ENCODE assay signal across 8 cellular contexts in the genomic region with DNA sequence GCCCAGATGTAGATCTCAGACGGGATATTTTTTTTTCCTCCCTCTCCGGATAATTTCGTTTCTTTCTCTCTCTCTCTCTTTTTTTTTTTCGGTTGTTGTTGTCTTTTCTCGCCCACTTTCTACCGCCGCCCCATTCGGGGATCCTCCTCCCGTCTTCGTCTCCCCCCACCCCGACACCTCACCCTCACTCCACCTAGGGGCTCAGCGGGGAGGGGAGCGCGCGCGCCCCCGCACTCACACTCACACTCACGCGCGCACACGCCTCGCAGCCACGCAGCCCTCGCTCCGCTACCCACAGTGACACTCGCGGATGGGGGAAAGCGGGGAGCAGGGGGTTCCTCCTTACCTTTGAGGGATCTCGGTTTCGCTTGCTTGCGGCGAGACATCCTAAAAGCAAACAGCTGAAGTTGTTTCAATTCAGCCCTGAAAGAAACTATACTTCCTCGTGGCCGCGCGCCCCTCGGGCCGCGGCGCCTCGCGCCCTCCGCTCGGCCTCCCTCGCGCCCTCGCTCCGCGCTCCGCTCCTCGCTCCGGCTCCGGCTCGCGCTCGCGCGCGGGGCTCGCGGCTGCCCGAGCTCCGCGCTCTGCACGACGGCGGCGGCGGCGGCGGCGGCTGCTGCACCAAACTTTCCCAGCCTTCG. TPM values are rescaled to one million over a fixed set of nuclear protein-coding genes. Genes with fewer than 3 reads are reported as not detected.
DNase-seq lines count a peak whose midpoint lies in the region; ATAC-seq and TF ChIP-seq lines count a peak whose summit lies in the region.

No MANE protein-coding gene starts in this region.

- no peak overlapping the region for H3K27ac ChIP-seq in WERI-Rb-1
- H3K27ac ChIP-seq in esophagus squamous epithelium: peak overlapping the region; percentile 69 to 95 (median 89)
- peak overlapping the region; percentile 42 for H3K27ac ChIP-seq in muscle layer of colon (ENCODE audit: low read depth, low read length)
- peak overlapping the region; percentile 90 for H3K27ac ChIP-seq in urinary bladder (ENCODE audit: low read depth)

- in situ Hi-C loops in ACHN (cut with HindIII; ENCODE audit: low pct_ligation_motif_present, low pct_unique_long_range_greater_than_20kb, low sequenced_read_pairs): no loop called here

- peak in 1 of 4 donors; percentile 17 for TF ChIP-seq POLR2A in esophagus squamous epithelium (IDR thresholded peaks at IDR 0.05)

- peak overlapping the region; percentile 66 for H3K4me3 ChIP-seq in WERI-Rb-1 (ENCODE audit: low read depth, low read length)
- H3K4me3 ChIP-seq in esophagus squamous epithelium: peak overlapping the region; percentile 55 to 70 (median 68)
- H3K4me3 ChIP-seq in muscle layer of colon (ENCODE audit: low read depth in 1 of 2, low read length in 2 of 2): peak overlapping the region; percentile 73 to 87
- peak overlapping the region; percentile 70 for H3K4me3 ChIP-seq in urinary bladder (ENCODE audit: low read depth, low read length)

- intact Hi-C loops in esophagus squamous epithelium (cut with DNase I): no loop called here

- H3K36me3 ChIP-seq in WERI-Rb-1 (no peaks in the 10 kb centered on the region), esophagus squamous epithelium (no peaks in the 10 kb centered on the region), muscle layer of colon (ENCODE audit: insufficient read depth, low read length) (no peaks in the 10 kb centered on the region), urinary bladder (ENCODE audit: insufficient read depth) (no peaks in the 10 kb centered on the region)

- H3K27me3 ChIP-seq in WERI-Rb-1 (ENCODE audit: insufficient read depth, low read depth, severe bottlenecking) (peaks cover 63% of the 10 kb centered on the region), esophagus squamous epithelium (peaks cover 6 to 55% (median 10%) of the 10 kb centered on the region in 4 donors), muscle layer of colon (ENCODE audit: control insufficient read depth in 1 of 2, insufficient read depth in 2 of 2, low read length in 2 of 2) (peaks cover 0 to 21% of the 10 kb centered on the region in 2 donors)

- peak; percentile 29 for ATAC-seq in HG02642 (IDR thresholded peaks at IDR 0.05; ENCODE audit: poor library complexity, unreplicated experiment)

- 0 out of 2 replicates have a peak, but pooled peaks have one; percentile 2 for TF ChIP-seq CTCF in WERI-Rb-1 (IDR thresholded peaks at IDR 0.05; ENCODE audit: low read depth, low read length)
- TF ChIP-seq CTCF in esophagus squamous epithelium (IDR thresholded peaks at IDR 0.05): no peak

- H3K9me3 ChIP-seq in WERI-Rb-1 (ENCODE audit: severe bottlenecking) (no peaks in the 10 kb centered on the region), esophagus squamous epithelium (no peaks in the 10 kb centered on the region), muscle layer of colon (ENCODE audit: low read length) (no peaks in the 10 kb centered on the region)

- H3K9ac ChIP-seq in muscle layer of colon (ENCODE audit: low read length): no peak overlapping the region

- H3K4me1 ChIP-seq in esophagus squamous epithelium (peaks cover 13 to 28% (median 14%) of the 10 kb centered on the region in 3 donors), muscle layer of colon (ENCODE audit: insufficient read depth, low read length) (no peaks in the 10 kb centered on the region), urinary bladder (ENCODE audit: insufficient read depth) (peaks cover 2% of the 10 kb centered on the region)

- WGBS in esophagus squamous epithelium, 2 donors: 0 to 1% methylated on average over 24 to 30 of the region's 73 CpGs
- WGBS in urinary bladder: under 1% methylated on average over 73 of the region's 73 CpGs

- peak; percentile 33 for DNase-seq in DMS79 treated with DMSO at 0.1 percent for 48 hours (lab: John Stamatoyannopoulos, UW)
- DNase-seq in DMS79 (lab: John Stamatoyannopoulos, UW): no peak
- peak; percentile 9 for DNase-seq in WERI-Rb-1
- DNase-seq in esophagus squamous epithelium (lab: John Stamatoyannopoulos, UW): no peak
- DNase-seq in ACHN: no peak

RNA-seq across cellular contexts. Expression of a gene that starts 1.3 kb away (rescaled TPM):
- total RNA-seq in esophagus squamous epithelium (10 to 100 TPM in 1 of 4 donors, 1 to 10 TPM in 2, under 1 TPM in 1; 0.68 to 11.3 (median 4.7) TPM), urinary bladder (58.3 TPM)
- 13.1 TPM for polyA plus RNA-seq in urinary bladder

Comparison
In these comparisons a context has a peak if more than half of its experiments do, and no peak if none do; other contexts are left out.
1. DNase-seq: peak in DMS79 treated with DMSO at 0.1 percent for 48 hours (single experiment) and WERI-Rb-1 (single experiment); none in DMS79 (single experiment), esophagus squamous epithelium (single experiment) and ACHN (single experiment).
2. Peak in every context shown above with its lines, with median percentiles within 50 percentile points of each other: H3K4me3 ChIP-seq.